In the genomic region with DNA sequence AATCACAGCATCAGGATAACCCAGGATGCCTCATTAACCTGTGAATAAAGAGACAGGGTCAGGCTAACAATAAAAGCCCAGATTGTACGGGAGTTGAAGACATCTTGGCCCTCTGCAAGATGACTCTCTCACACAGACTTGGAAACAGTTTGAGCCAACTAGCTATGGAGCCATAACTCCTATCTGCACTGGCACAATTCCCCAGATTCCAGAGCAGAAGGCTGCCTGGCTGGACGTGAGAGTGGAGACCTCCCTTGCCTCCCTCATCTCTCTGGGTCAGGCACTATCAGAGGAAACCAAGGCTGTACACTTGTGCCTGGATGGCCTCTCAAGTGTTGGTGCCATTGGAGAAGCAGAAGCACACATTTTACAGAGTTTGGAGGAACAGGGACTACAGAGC, we compare ENCODE assay signal across 28 cellular contexts.
"Had no signal": no experiment of that assay in that cellular context is flagged by ENCODE, and none has a peak within 500 bp of the region (broad histone marks: within the 10 kb centered on the region; RNA-seq: fewer than 3 reads in every experiment).

No MANE protein-coding gene starts in this region.

- DNase-seq: activated CD4-positive, alpha-beta memory T cell treated with anti-CD3 and anti-CD28 coated beads, Interleukin-2, amount 10 ng/mL, durations not matched to agents 7 days and 5 days; activated CD4-positive, alpha-beta T cell treated with anti-CD3 and anti-CD28 coated beads for 1 hour; activated CD4-positive, alpha-beta T cell treated with anti-CD3 and anti-CD28 coated beads for 48 hours; activated CD4-positive, CD25-positive, alpha-beta regulatory T cell; activated CD8-positive, alpha-beta memory T cell treated with anti-CD3 and anti-CD28 coated beads for 24 hours; activated CD8-positive, alpha-beta memory T cell treated with anti-CD3 and anti-CD28 coated beads, Interleukin-2, amount 10 ng/mL, durations not matched to agents 7 days and 5 days; activated CD8-positive, alpha-beta memory T cell treated with anti-CD3 and anti-CD28 coated beads, Interleukin-2, amount 50 U/mL, for 48 hours; activated effector memory CD4-positive, alpha-beta T cell treated with Interleukin-2 at 50 U/mL for 16 hours; activated naive CD4-positive, alpha-beta T cell treated with anti-CD3 and anti-CD28 coated beads, Interleukin-2, amount 10 ng/mL, durations not matched to agents 7 days and 5 days; activated naive CD8-positive, alpha-beta T cell treated with anti-CD3 and anti-CD28 coated beads, Interleukin-2, amount 50 U/mL, for 24 hours; activated T-cell treated with anti-CD3 and anti-CD28 coated beads, Interleukin-2, amount 50 U/mL, for 48 hours; amniotic stem cell; aorta; brain microvascular endothelial cell; central memory CD4-positive, alpha-beta T cell; NCI-H1105; NCI-H1436; NCI-H1694; NCI-H1930; NCI-H2081 treated with DMSO at 0.1 percent for 48 hours; NCI-H226; NCI-H524 treated with DMSO at 0.1 percent for 48 hours; SHP77 treated with DMSO at 0.1 percent for 48 hours; T-cell; T-helper 17 cell; WERI-Rb-1 had no signal

- H3K27ac ChIP-seq: brain microvascular endothelial cell, WERI-Rb-1 had no signal

- ATAC-seq: activated CD8-positive, alpha-beta memory T cell treated with anti-CD3 and anti-CD28 coated beads, Interleukin-2, amount 10 ng/mL, durations not matched to agents 7 days and 5 days; activated naive CD8-positive, alpha-beta T cell treated with anti-CD3 and anti-CD28 coated beads, Interleukin-2, amount 50 U/mL, for 24 hours; Panc1; SK-N-SH treated with all-trans-retinoic acid at 6 μM for 48 hours; T-cell; T-helper 17 cell had no signal

- H3K36me3 ChIP-seq: brain microvascular endothelial cell, WERI-Rb-1 had no signal
